In genomic region chr15:65082303-65082958, GRCh38 we compare ENCODE assay signal across 10 cellular contexts. TPM values are rescaled to one million over a fixed set of nuclear protein-coding genes. Genes with fewer than 3 reads are reported as not detected.
DNase-seq lines count a peak whose midpoint lies in the region; ATAC-seq, FAIRE-seq and TF ChIP-seq lines count a peak whose summit lies in the region.
"Had no signal": no experiment of that assay in that cellular context is flagged by ENCODE, and none has a peak within 500 bp of the region (broad histone marks: within the 10 kb centered on the region; RNA-seq: fewer than 3 reads in every experiment).

No MANE protein-coding gene starts in this region.

- CTCF ChIA-PET in PC-3 (lab: Charles Lee), result no interaction called here

- peaks cover 36% of the 10 kb centered on the region for H3K27me3 Mint-ChIP-seq in H9 (ENCODE audit: low read depth)

- no peak overlapping the region for H4K5ac ChIP-seq in H9 (ENCODE audit: insufficient read length, low read depth, low read length)

- H3T11ph ChIP-seq in H9 (ENCODE audit: low read length), result no peak overlapping the region

- H3K79me2 ChIP-seq in H9 (ENCODE audit: insufficient read depth, low read length) (no peaks in the 10 kb centered on the region), PC-3 (ENCODE audit: low read length) (no peaks in the 10 kb centered on the region)

- no peak overlapping the region for H3K9ac ChIP-seq in H9 (ENCODE audit: extremely low read depth, insufficient read length, low read length)
- no peak overlapping the region for H3K9ac ChIP-seq in PC-3 (ENCODE audit: low read length)
- H3K9ac ChIP-seq in rectal smooth muscle tissue (ENCODE audit: low read length), result no peak overlapping the region

- no peak overlapping the region for H2BK120ac ChIP-seq in H9 (ENCODE audit: low read depth, low read length, poor library complexity, severe bottlenecking)

- H3K9me3 Mint-ChIP-seq in H9, result no peaks in the 10 kb centered on the region; a peak in 2 of 5 replicates

- peak overlapping the region in 1 of 2 experiments; percentile 66; a peak in 4 of 5 replicates for H3K4me3 Mint-ChIP-seq in H9

- no peaks in the 10 kb centered on the region for H3K23me2 ChIP-seq in H9 (ENCODE audit: insufficient read length, low read depth, low read length, poor library complexity, severe bottlenecking)

- peak; percentile 70 for DNase-seq in H9
- peak; percentile 5 for DNase-seq in PC-3
- DNase-seq in coronary artery (ENCODE audit: low spot score), result no peak
- DNase-seq in SKM-1 (lab: John Stamatoyannopoulos, UW; ENCODE audit: unreplicated experiment), result no peak
- DNase-seq in HTR-8/SVneo (ENCODE audit: insufficient read length, low spot score), result no peak
- no peak for DNase-seq in brain microvascular endothelial cell
- DNase-seq: SW 1271 had no signal

- H2BK5ac ChIP-seq in H9 (ENCODE audit: insufficient read length, low read length), result no peak overlapping the region

- H3K14ac ChIP-seq in H9 (ENCODE audit: insufficient read depth, low read length), result peak overlapping the region; percentile 12; the same call in 1 of the 2 replicates

- H3K23ac ChIP-seq in H9 (ENCODE audit: insufficient read length, low read depth, low read length), result no peak overlapping the region

- no peak overlapping the region for H3K4me3 ChIP-seq in PC-3 (ENCODE audit: low read length)
- H3K4me3 ChIP-seq in coronary artery, result no peak overlapping the region
- H3K4me3 ChIP-seq in rectal smooth muscle tissue (ENCODE audit: low read length), result peak overlapping the region; percentile 15
- no peak overlapping the region for H3K4me3 ChIP-seq in brain microvascular endothelial cell (ENCODE audit: low read depth, low read length)

- no peak overlapping the region for H4K8ac ChIP-seq in H9 (replicated peaks; ENCODE audit: insufficient read length, low read depth, low read length)

- ATAC-seq in PC-3 (peak; percentile 73), GM19351 (IDR thresholded peaks at IDR 0.05; ENCODE audit: unreplicated experiment) (no peak)

- H2BK12ac ChIP-seq in H9 (ENCODE audit: insufficient read length, low read depth, low read length), result no peak overlapping the region

- no peaks in the 10 kb centered on the region for H3K36me3 Mint-ChIP-seq in H9 (ENCODE audit: insufficient read depth in 1 of 3, low read depth in 3 of 3)

- FAIRE-seq in HTR-8/SVneo (lab: Jason Lieb, UNC), result no peak

- H3K9me3 ChIP-seq in H9 (ENCODE audit: control insufficient read depth, low read depth, low read length), result no peaks in the 10 kb centered on the region
- H3K9me3 ChIP-seq in PC-3 (ENCODE audit: low read length), result no peaks in the 10 kb centered on the region

- no peak overlapping the region for H2BK15ac ChIP-seq in H9 (ENCODE audit: low read depth, low read length)

- POLR2A ChIA-PET in PC-3 (lab: Charles Lee; ENCODE audit: unreplicated experiment), result no interaction called here

- no peaks in the 10 kb centered on the region for H3K9me2 ChIP-seq in PC-3 (replicated peaks; ENCODE audit: low read length)

- no peaks in the 10 kb centered on the region for H3K79me1 ChIP-seq in H9 (ENCODE audit: insufficient read depth, low read depth, low read length, poor library complexity, severe bottlenecking)

- H3K4me1 ChIP-seq in H9 (ENCODE audit: insufficient read depth, low read length) (peaks cover 16% of the 10 kb centered on the region; the same call in 1 of the 2 replicates), PC-3 (ENCODE audit: insufficient read depth, low read length) (no peaks in the 10 kb centered on the region), rectal smooth muscle tissue (ENCODE audit: control insufficient read depth, insufficient read depth, low read length) (peaks cover 27% of the 10 kb centered on the region)

- no CpG with 5 or more reads among the region's 7 CpGs for WGBS in H9 (ENCODE audit: extremely low coverage, insufficient read length, low lambda C conversion rate)

- TF ChIP-seq CTCF in H9 (conservative IDR thresholded peaks at IDR 0.05) (no peak), PC-3 (conservative IDR thresholded peaks at IDR 0.05; ENCODE audit: low read depth, low read length) (no peak), coronary artery (IDR thresholded peaks at IDR 0.05) (no peak), brain microvascular endothelial cell (IDR thresholded peaks at IDR 0.05; ENCODE audit: low read depth, low read length, missing control alignments) (no peak)

- H4K20me1 ChIP-seq in H9 (ENCODE audit: control insufficient read depth, insufficient read depth, insufficient read length) (no peaks in the 10 kb centered on the region), PC-3 (ENCODE audit: low read length) (no peaks in the 10 kb centered on the region)

- in situ Hi-C loops in brain microvascular endothelial cell (cut with HindIII; ENCODE audit: low pct_ligation_motif_present, low sequenced_read_pairs), result no loop called here

- intact Hi-C loops in PC-3 (cut with micrococcal nuclease), result no loop called here

- H4K91ac ChIP-seq in H9 (ENCODE audit: insufficient read length, low read depth, low read length), result no peak overlapping the region

- no peaks in the 10 kb centered on the region for H3K27me3 ChIP-seq in H9 (ENCODE audit: insufficient read depth, low read length)
- no peaks in the 10 kb centered on the region for H3K27me3 ChIP-seq in PC-3 (ENCODE audit: low read length)
- H3K27me3 ChIP-seq in rectal smooth muscle tissue (ENCODE audit: control insufficient read depth, insufficient read depth, low read length), result no peaks in the 10 kb centered on the region
- peaks cover 5% of the 10 kb centered on the region for H3K27me3 ChIP-seq in brain microvascular endothelial cell (replicated peaks)

- H3F3A ChIP-seq in PC-3 (ENCODE audit: low read length, unreplicated experiment), result no peaks in the 10 kb centered on the region

- no TSS peak for BruUV-seq in PC-3 (replicated peaks; lab: Mats Ljungman, UMichigan)

- H3K27ac Mint-ChIP-seq in H9, result peak overlapping the region; percentile 2 to 74 (median 14); a peak in 4 of 7 replicates

- H3K36me3 ChIP-seq in PC-3 (ENCODE audit: low read depth, low read length) (no peaks in the 10 kb centered on the region), rectal smooth muscle tissue (ENCODE audit: control insufficient read depth, insufficient read depth, low read length) (no peaks in the 10 kb centered on the region), brain microvascular endothelial cell (replicated peaks) (no peaks in the 10 kb centered on the region)

- no peak overlapping the region for H2AFZ ChIP-seq in H9 (ENCODE audit: low read length)
- H2AFZ ChIP-seq in PC-3 (ENCODE audit: low read length), result peak overlapping the region; percentile 33; the same call in 1 of the 2 replicates

- H3K27ac ChIP-seq in H9 (ENCODE audit: insufficient read length, low read depth, low read length), result no peak overlapping the region
- no peak overlapping the region for H3K27ac ChIP-seq in PC-3 (ENCODE audit: low read length)
- H3K27ac ChIP-seq in coronary artery, result peak overlapping the region; percentile 60 to 94
- no peak overlapping the region for H3K27ac ChIP-seq in rectal smooth muscle tissue (ENCODE audit: low read depth, low read length)
- no peak overlapping the region for H3K27ac ChIP-seq in brain microvascular endothelial cell

- H3K4ac ChIP-seq in H9 (ENCODE audit: low read depth, low read length), result no peak overlapping the region

- no peak overlapping the region for H2BK20ac ChIP-seq in H9 (ENCODE audit: low read depth, low read length, poor library complexity, severe bottlenecking)

- peak overlapping the region; percentile 11 for H3K18ac ChIP-seq in H9 (ENCODE audit: insufficient read length, low read depth, low read length)

- H2AK5ac ChIP-seq in H9 (ENCODE audit: insufficient read length, low read length), result no peak overlapping the region

- H3K4me2 ChIP-seq in H9 (ENCODE audit: insufficient read depth, insufficient read length, low read length) (peak overlapping the region; percentile 32), PC-3 (ENCODE audit: low read length) (peak overlapping the region; percentile 35)

- peaks cover 52 to 59% of the 10 kb centered on the region in 2 experiments for H3K4me1 Mint-ChIP-seq in H9

- no peak overlapping the region for H3K56ac ChIP-seq in H9 (ENCODE audit: insufficient read length, low read depth, low read length)

RNA-seq across cellular contexts. Expression of gene KBTBD13, which starts 5.9 kb away (rescaled TPM):
- not detected in 2 replicates for total RNA-seq in H9 (2021)
- total RNA-seq in PC-3 (2014; rRNA removed), result not detected in 2 replicates

RNA-seq across cellular contexts. Expression of gene RASL12, which starts 14.6 kb away (rescaled TPM):
- total RNA-seq in H9 (2021) (7.5 and 7.7 TPM in 2 replicates), PC-3 (2014; rRNA removed) (not detected in 2 replicates)

RNA-seq across cellular contexts. Expression of gene UBAP1L, which starts 32.6 kb away (rescaled TPM):
- total RNA-seq in H9 (2021) (2.6 and 3.0 TPM in 2 replicates), PC-3 (2014; rRNA removed) (1.4 and 3.4 TPM in 2 replicates)

RNA-seq across cellular contexts. Expression of gene SLC51B, which starts 37.2 kb away (rescaled TPM):
- total RNA-seq in H9 (2021) (not detected in 2 replicates), PC-3 (2014; rRNA removed) (not detected in 2 replicates)
- total RNA-seq: H7 had no signal

RNA-seq across cellular contexts. Expression of gene PDCD7, which starts 51.2 kb away (rescaled TPM):
- total RNA-seq in H9 (2021), result 35.2 and 38.1 TPM in 2 replicates
- 9.5 and 13.7 TPM in 2 replicates for total RNA-seq in PC-3 (2014; rRNA removed)

Comparison
In these comparisons a context has a peak if more than half of its experiments do, and no peak if none do; other contexts are left out.
1. DNase-seq: peak in H9 (single experiment) and PC-3 (single experiment); none in coronary artery (single experiment), SKM-1 (single experiment), HTR-8/SVneo (single experiment) and brain microvascular endothelial cell (single experiment).
2. H3K27ac ChIP-seq: peak in coronary artery (2 of 2); none in H9 (single experiment), PC-3 (single experiment), rectal smooth muscle tissue (single experiment) and brain microvascular endothelial cell (single experiment).